1 cellular context compared by ENCODE assay signal in the genomic region with DNA sequence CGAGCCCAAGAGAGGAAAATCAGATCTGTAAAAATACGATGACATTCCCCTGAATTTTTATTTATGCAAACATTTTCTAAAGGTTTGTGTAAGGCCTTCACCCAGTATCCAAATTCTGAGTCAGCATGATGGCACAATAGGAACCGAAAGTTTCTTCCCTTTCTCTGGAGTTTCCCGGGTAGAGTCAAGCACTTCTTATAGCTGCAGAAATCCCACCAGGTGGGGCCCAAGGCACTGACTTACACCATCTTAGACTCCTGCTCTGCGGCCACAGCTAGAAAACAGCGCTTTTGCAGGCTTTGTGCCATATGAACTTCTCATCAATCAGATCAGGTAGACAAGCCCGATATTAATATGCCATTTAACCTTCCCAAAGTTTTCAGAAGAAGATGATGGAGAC.
A peak's percentile ranks its signal among the peaks of the same experiment; 100 is the strongest.
TF ChIP-seq lines count a peak whose summit lies in the region.

No MANE protein-coding gene starts in this region.

TF ChIP-seq in GM12878, 131 proteins besides CTCF, POLR2A, EP300 and RAD21 (continued from another document):
- peak; percentile 57; the same call in 1 of the 2 replicates for TF ChIP-seq FOXM1 (IDR thresholded peaks at IDR 0.05; ENCODE audit: low read depth, low read length)
- TF ChIP-seq ZNF207 (IDR thresholded peaks at IDR 0.05; ENCODE audit: borderline replicate concordance): no peak
